In the genomic region with DNA sequence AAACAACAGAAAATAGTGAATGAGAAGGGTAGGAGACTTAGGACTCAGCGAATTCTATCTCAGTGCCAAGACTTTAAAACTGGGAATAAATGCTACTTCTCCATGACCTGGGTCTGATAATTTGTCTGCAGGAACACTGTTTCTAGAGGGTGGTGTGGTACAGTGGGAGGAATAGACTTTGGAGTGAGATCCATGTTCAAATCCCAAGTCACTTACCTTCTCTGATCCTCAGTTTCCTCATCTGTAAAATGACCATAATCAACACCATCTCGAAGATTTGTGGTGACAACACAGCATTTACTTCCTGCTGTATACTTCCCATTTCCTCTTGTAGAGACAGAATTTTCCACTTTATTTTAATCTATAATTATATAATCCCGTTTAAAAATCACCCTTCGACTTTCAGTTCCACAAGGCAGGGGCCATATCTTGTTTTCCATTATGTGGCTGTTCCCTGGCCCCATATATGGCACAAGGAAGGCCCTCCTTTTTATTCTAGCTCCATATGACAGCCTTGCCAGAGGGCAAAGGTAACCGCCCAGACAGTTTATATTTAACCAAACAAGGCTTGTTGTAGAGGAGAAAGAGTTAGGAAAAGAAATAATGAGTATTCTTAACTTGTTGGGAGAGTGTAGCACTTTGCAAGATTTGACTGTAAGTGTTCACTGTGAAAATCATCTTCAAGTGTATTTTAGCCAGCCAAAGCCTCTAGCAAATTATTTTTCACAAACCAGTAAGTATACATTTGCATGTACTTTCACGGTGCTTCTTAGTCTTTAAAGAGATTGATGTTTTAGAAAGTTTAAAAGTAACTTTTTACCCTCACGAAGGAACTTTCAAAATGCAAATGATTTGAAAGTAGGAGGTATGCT, we compare ENCODE assay signal across 14 cellular contexts.
DNase-seq lines count a peak whose midpoint lies in the region; ATAC-seq, FAIRE-seq and TF ChIP-seq lines count a peak whose summit lies in the region.
"Had no signal": no experiment of that assay in that cellular context is flagged by ENCODE, and none has a peak within 500 bp of the region (broad histone marks: within the 10 kb centered on the region; RNA-seq: fewer than 3 reads in every experiment).

No MANE protein-coding gene starts in this region.

- H3K4me2 ChIP-seq in smooth muscle cell = no peak overlapping the region

- no peaks in the 10 kb centered on the region for H3K79me2 ChIP-seq in smooth muscle cell (ENCODE audit: low read depth)

- intact Hi-C loops in pancreas (cut with DNase I) = loop anchor here in 1 of 3 donors (10.0 kb wide), 1 partner anchor 1223 kb away; no protein-coding TSS in a partner anchor

- TF ChIP-seq CTCF in pancreas (IDR thresholded peaks at IDR 0.05) (no peak), smooth muscle cell (IDR thresholded peaks at IDR 0.05; ENCODE audit: borderline replicate concordance, insufficient read depth, poor library complexity, severe bottlenecking) (no peak)

- no peak overlapping the region for H3K9ac ChIP-seq in smooth muscle cell (ENCODE audit: low read depth)

- no peak for FAIRE-seq in pancreas (lab: Jason Lieb, UNC)
- FAIRE-seq: endothelial cell of umbilical vein had no signal

- H3K4me1 ChIP-seq in pancreas (peaks cover 0 to 9% (median 0%) of the 10 kb centered on the region in 3 donors), smooth muscle cell (ENCODE audit: low read depth) (peaks cover 6% of the 10 kb centered on the region)

- no peaks in the 10 kb centered on the region for H3F3A ChIP-seq in smooth muscle cell (ENCODE audit: low read depth)

- 46 to 58% methylated on average over 7 of the region's 7 CpGs for WGBS in pancreas, 2 donors
- WGBS in smooth muscle cell (ENCODE audit: low lambda C conversion rate) = 67% methylated on average over 7 of the region's 7 CpGs

- peak; percentile 55 for ATAC-seq in GM19351 (IDR thresholded peaks at IDR 0.05; ENCODE audit: unreplicated experiment)
- ATAC-seq in HG02763 (IDR thresholded peaks at IDR 0.05; ENCODE audit: unreplicated experiment) = peak; percentile 49
- ATAC-seq in pancreas = peak; percentile 46 to 77 (median 66)
- ATAC-seq in HG03175 (IDR thresholded peaks at IDR 0.05; ENCODE audit: unreplicated experiment) = no peak

- H2AFZ ChIP-seq in smooth muscle cell (ENCODE audit: low read depth) = no peak overlapping the region

- H3K36me3 ChIP-seq in pancreas (no peaks in the 10 kb centered on the region), smooth muscle cell (ENCODE audit: low read depth) (no peaks in the 10 kb centered on the region)
- H3K36me3 ChIP-seq: sigmoid colon had no signal

- no peaks in the 10 kb centered on the region for H4K20me1 ChIP-seq in smooth muscle cell (ENCODE audit: low read depth)

- DNase-seq in MV-4-11 (lab: John Stamatoyannopoulos, UW) = peak; percentile 36
- DNase-seq in pancreas = no peak
- DNase-seq in HPDE6-E6E7 (ENCODE audit: extremely low spot score) = no peak
- DNase-seq in smooth muscle cell (lab: John Stamatoyannopoulos, UW; ENCODE audit: unreplicated experiment) = no peak
- DNase-seq in NCI-H2081 (lab: John Stamatoyannopoulos, UW) = no peak
- DNase-seq: activated T-cell treated with anti-CD3 and anti-CD28 coated beads, Interleukin-2, amount 50 U/mL, for 48 hours; CD4-positive, alpha-beta T cell; MM.1S; NCI-H446; sigmoid colon had no signal

- H3K27me3 ChIP-seq in pancreas (no peaks in the 10 kb centered on the region), smooth muscle cell (ENCODE audit: low read depth) (no peaks in the 10 kb centered on the region)
- H3K27me3 ChIP-seq: sigmoid colon had no signal

- H3K27ac ChIP-seq in pancreas (no peak overlapping the region), smooth muscle cell (ENCODE audit: low read depth) (no peak overlapping the region)

- H3K4me3 ChIP-seq in pancreas (no peak overlapping the region), smooth muscle cell (no peak overlapping the region)
- H3K4me3 ChIP-seq: sigmoid colon had no signal

- H3K9me3 ChIP-seq in pancreas (no peaks in the 10 kb centered on the region), smooth muscle cell (replicated peaks; ENCODE audit: low read depth) (no peaks in the 10 kb centered on the region)
- H3K9me3 ChIP-seq: sigmoid colon had no signal
